ENCODE assay signal across 13 cellular contexts in genomic region chr13:89930861-89931260, GRCh38.
"Had no signal": no experiment of that assay in that cellular context is flagged by ENCODE, and none has a peak within 500 bp of the region (broad histone marks: within the 10 kb centered on the region; RNA-seq: fewer than 3 reads in every experiment).

No MANE protein-coding gene starts in this region.

- H3K4me1 Mint-ChIP-seq: activated CD8-positive, alpha-beta memory T cell treated with anti-CD3 and anti-CD28 coated beads, Interleukin-2, amount 10 ng/mL, durations not matched to agents 7 days and 5 days; stimulated activated naive B cell treated with anti-CD40 and anti-IgM and Interleukin-4, amounts not matched to agents 10 μg/mL and 1 μg/mL and 100 μg/mL, for 72 hours had no signal

- H3K4me3 ChIP-seq: tibial nerve had no signal

- ATAC-seq: activated CD8-positive, alpha-beta memory T cell treated with anti-CD3 and anti-CD28 coated beads, Interleukin-2, amount 10 ng/mL, durations not matched to agents 7 days and 5 days; left ventricle myocardium superior; stimulated activated naive B cell treated with anti-CD40 and anti-IgM and Interleukin-4, amounts not matched to agents 10 μg/mL and 1 μg/mL and 100 μg/mL, for 72 hours had no signal

- H3K4me3 Mint-ChIP-seq: activated CD8-positive, alpha-beta memory T cell treated with anti-CD3 and anti-CD28 coated beads, Interleukin-2, amount 10 ng/mL, durations not matched to agents 7 days and 5 days; nephron progenitor cell; stimulated activated naive B cell treated with anti-CD40 and anti-IgM and Interleukin-4, amounts not matched to agents 10 μg/mL and 1 μg/mL and 100 μg/mL, for 72 hours had no signal

- H3K4me1 ChIP-seq: tibial nerve had no signal

- H3K27ac Mint-ChIP-seq: activated CD8-positive, alpha-beta memory T cell treated with anti-CD3 and anti-CD28 coated beads, Interleukin-2, amount 10 ng/mL, durations not matched to agents 7 days and 5 days; nephron progenitor cell; stimulated activated naive B cell treated with anti-CD40 and anti-IgM and Interleukin-4, amounts not matched to agents 10 μg/mL and 1 μg/mL and 100 μg/mL, for 72 hours had no signal

- H3K36me3 Mint-ChIP-seq: activated CD8-positive, alpha-beta memory T cell treated with anti-CD3 and anti-CD28 coated beads, Interleukin-2, amount 10 ng/mL, durations not matched to agents 7 days and 5 days; stimulated activated naive B cell treated with anti-CD40 and anti-IgM and Interleukin-4, amounts not matched to agents 10 μg/mL and 1 μg/mL and 100 μg/mL, for 72 hours had no signal

- DNase-seq: activated CD4-positive, alpha-beta T cell treated with anti-CD3 and anti-CD28 coated beads, Interleukin-2, amount 50 U/mL, for 48 hours; activated CD8-positive, alpha-beta memory T cell treated with anti-CD3 and anti-CD28 coated beads, Interleukin-2, amount 10 ng/mL, durations not matched to agents 7 days and 5 days; activated effector memory CD4-positive, alpha-beta T cell treated with Interleukin-2 at 50 U/mL for 16 hours; activated naive CD4-positive, alpha-beta T cell treated with anti-CD3 and anti-CD28 coated beads, Interleukin-2, amount 50 U/mL, for 16 hours; activated T-cell treated with anti-CD3 and anti-CD28 coated beads, Interleukin-2, amount 50 U/mL, for 1 hour; dermis blood vessel endothelial cell; left ventricle myocardium superior; nephron progenitor cell; stimulated activated CD4-positive, alpha-beta T cell treated with anti-CD3 and anti-CD28 coated beads, Interleukin-15, amount 100 ng/mL, for 24 hours; stimulated activated CD4-positive, alpha-beta T cell treated with anti-CD3 and anti-CD28 coated beads, Interleukin-4, amount 100 ng/mL, for 1 hour; stimulated activated naive B cell treated with anti-CD40 and anti-IgM and Interleukin-4, amounts not matched to agents 10 μg/mL and 1 μg/mL and 100 μg/mL, for 72 hours; T-helper 9 cell had no signal

- H3K9me3 ChIP-seq: tibial nerve had no signal

- H3K27me3 ChIP-seq: tibial nerve had no signal

- H3K27ac ChIP-seq: tibial nerve had no signal

- H3K27me3 Mint-ChIP-seq: activated CD8-positive, alpha-beta memory T cell treated with anti-CD3 and anti-CD28 coated beads, Interleukin-2, amount 10 ng/mL, durations not matched to agents 7 days and 5 days; stimulated activated naive B cell treated with anti-CD40 and anti-IgM and Interleukin-4, amounts not matched to agents 10 μg/mL and 1 μg/mL and 100 μg/mL, for 72 hours had no signal

- H3K36me3 ChIP-seq: tibial nerve had no signal
